In the genomic region with DNA sequence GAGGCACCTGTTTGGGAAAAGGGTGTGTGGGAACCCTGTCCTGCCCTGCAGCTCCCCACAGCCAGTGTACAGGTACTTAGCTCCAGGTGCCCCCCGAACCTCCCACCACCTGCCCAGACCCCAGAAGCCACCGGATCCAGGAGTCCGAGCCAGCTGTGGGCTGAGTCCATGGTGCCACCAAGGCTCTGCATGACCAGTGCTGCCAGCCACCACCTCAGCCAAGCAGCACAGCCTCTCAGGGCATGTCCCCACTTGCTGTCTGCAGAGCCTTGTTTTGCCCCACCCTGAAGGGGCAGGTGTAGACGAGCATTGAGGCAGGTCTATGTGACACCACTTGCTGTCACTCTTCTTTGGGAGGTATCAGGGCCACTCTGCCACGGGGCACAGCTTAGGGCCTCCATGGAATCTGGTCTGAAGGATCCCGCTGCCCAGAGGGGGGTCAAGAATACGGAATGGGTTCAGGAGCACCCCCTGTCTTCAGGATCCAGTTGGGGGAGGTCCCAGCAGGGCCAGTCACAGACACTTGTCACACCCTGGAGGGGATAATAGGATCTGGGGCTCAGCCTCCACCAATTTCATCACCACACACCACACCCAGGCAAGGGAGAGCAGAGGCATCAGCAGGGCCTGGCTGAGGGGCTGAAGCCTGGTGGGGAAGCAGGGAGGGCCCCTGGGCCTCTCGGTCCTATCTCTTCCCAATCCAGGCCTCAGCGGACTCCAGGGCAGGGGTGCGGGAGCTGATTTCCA, we compare ENCODE assay signal across 17 cellular contexts. TPM values are rescaled to one million over a fixed set of nuclear protein-coding genes. Genes with fewer than 3 reads are reported as not detected.
A peak's percentile ranks its signal among the peaks of the same experiment; 100 is the strongest.
DNase-seq lines count a peak whose midpoint lies in the region; ATAC-seq and TF ChIP-seq lines count a peak whose summit lies in the region.
"Had no signal": no experiment of that assay in that cellular context is flagged by ENCODE, and none has a peak within 500 bp of the region (broad histone marks: within the 10 kb centered on the region; RNA-seq: fewer than 3 reads in every experiment).

No MANE protein-coding gene starts in this region.

- peak overlapping the region; percentile 8; the same call in 1 of the 2 replicates for H3K27ac Mint-ChIP-seq in WTC11

- no peaks in the 10 kb centered on the region for H3K36me3 Mint-ChIP-seq in WTC11

- CTCF ChIA-PET in WTC11 (lab: Charles Lee): interaction anchor here (0.7 to 6.0 kb wide), 12 partner anchors 14 to 438 kb away, joined by 3 to 74 read pairs (median 3); partner anchors contain the start of genes EPHA2 and FAM131C

- peak; percentile 53 for DNase-seq in LoVo (ENCODE audit: low spot score)
- no peak for DNase-seq in WTC11 (ENCODE audit: low spot score)
- peak; percentile 46 for DNase-seq in islet precursor cell
- no peak for DNase-seq in tibial artery
- no peak for DNase-seq in left ventricle myocardium superior
- no peak for DNase-seq in A172 (ENCODE audit: low spot score)
- DNase-seq: activated effector memory CD4-positive, alpha-beta T cell treated with Interleukin-2 at 50 U/mL for 16 hours; amniotic stem cell; central memory CD4-positive, alpha-beta T cell; DMS 273 treated with DMSO at 0.1 percent for 48 hours; hypothalamus; Kasumi-1; NCI-H1417 treated with DMSO at 0.1 percent for 48 hours; nucleus accumbens had no signal

- no peaks in the 10 kb centered on the region for H3K9me3 Mint-ChIP-seq in WTC11

- intact Hi-C loops in tibial artery (cut with DNase I; ENCODE audit: low total_unique reads): loop anchor here (5.0 kb wide), 1 partner anchor 32 kb away; no protein-coding TSS in a partner anchor
- intact Hi-C loops in left ventricle myocardium superior (cut with micrococcal nuclease): no loop called here

- peak overlapping the region; percentile 37 to 88 for H3K27ac ChIP-seq in tibial artery
- H3K27ac ChIP-seq: BLaER1 had no signal

- no peaks in the 10 kb centered on the region for H3K36me3 ChIP-seq in tibial artery
- H3K36me3 ChIP-seq: BLaER1 had no signal

- peaks cover 0 to 52% (median 27%) of the 10 kb centered on the region in 4 donors for H3K4me1 ChIP-seq in tibial artery
- H3K4me1 ChIP-seq: BLaER1 had no signal

- H3K27me3 ChIP-seq in tibial artery: peaks cover 0 to 9% of the 10 kb centered on the region in 2 donors
- H3K27me3 ChIP-seq: BLaER1 had no signal

- ATAC-seq in WTC11: no peak
- no peak for ATAC-seq in left ventricle myocardium superior
- no peak for ATAC-seq in GM21447 (IDR thresholded peaks at IDR 0.05; ENCODE audit: unreplicated experiment)
- ATAC-seq: right cardiac atrium had no signal

- TF ChIP-seq CTCF in WTC11 (IDR thresholded peaks at IDR 0.05) (no peak), tibial artery (IDR thresholded peaks at IDR 0.05) (no peak)

- no peak overlapping the region for H3K4me3 Mint-ChIP-seq in WTC11

- H3K9me3 ChIP-seq in tibial artery: no peaks in the 10 kb centered on the region
- H3K9me3 ChIP-seq: BLaER1 had no signal

- no peaks in the 10 kb centered on the region; the same call in 1 of the 2 replicates for H3K27me3 Mint-ChIP-seq in WTC11 (ENCODE audit: low read depth)

- POLR2A ChIA-PET in WTC11 (lab: Charles Lee): no interaction called here

- peaks cover 13% of the 10 kb centered on the region for H3K4me1 Mint-ChIP-seq in WTC11

- H3K4me3 ChIP-seq in tibial artery: no peak overlapping the region
- H3K4me3 ChIP-seq: BLaER1 had no signal

TF ChIP-seq in WTC11, 78 proteins besides CTCF, POLR2A, EP300 and RAD21:
- TF ChIP-seq PRRX2 (CRISPR knock-in tag; IDR thresholded peaks at IDR 0.05): no peak
- TF ChIP-seq TCF7 (CRISPR knock-in tag; IDR thresholded peaks at IDR 0.05; ENCODE audit: low read depth): no peak
- TF ChIP-seq ZMAT4 (CRISPR knock-in tag; IDR thresholded peaks at IDR 0.05): no peak
- TF ChIP-seq ATF3 (CRISPR knock-in tag; conservative IDR thresholded peaks at IDR 0.05): no peak
- TF ChIP-seq ATF1 (CRISPR knock-in tag; IDR thresholded peaks at IDR 0.05): no peak
- TF ChIP-seq ZNF219 (CRISPR knock-in tag; IDR thresholded peaks at IDR 0.05; ENCODE audit: borderline replicate concordance): no peak

RNA-seq across cellular contexts. Expression of gene ARHGEF19, which starts 27.7 kb away (rescaled TPM):
- total RNA-seq in WTC11 (2021): 51.1 to 53.1 TPM (median 52.9 TPM) in 3 replicates
- total RNA-seq in left ventricle myocardium superior: 2.0 TPM
- 0.50 and 1.1 TPM in 2 replicates for total RNA-seq in A172 (2014; rRNA removed; shearing (Covaris generic))

RNA-seq across cellular contexts. Expression of gene EPHA2, which starts 28.9 kb away (rescaled TPM):
- total RNA-seq in WTC11 (2021) (31.4 to 44.4 TPM (median 31.7 TPM) in 3 replicates), left ventricle myocardium superior (7.6 TPM)
- total RNA-seq in A172 (2014; rRNA removed; shearing (Covaris generic)): 54.3 and 78.1 TPM in 2 replicates

RNA-seq across cellular contexts. Expression of gene CPLANE2, which starts 52.3 kb away (rescaled TPM):
- total RNA-seq in WTC11 (2021) (3.9 to 5.0 TPM (median 4.9 TPM) in 3 replicates), left ventricle myocardium superior (9.7 TPM)
- 2.5 and 5.5 TPM in 2 replicates for total RNA-seq in A172 (2014; rRNA removed; shearing (Covaris generic))

Comparison
In these comparisons a context has a peak if more than half of its experiments do, and no peak if none do; other contexts are left out.
1. DNase-seq: peak in LoVo (single experiment) and islet precursor cell (single experiment); none in WTC11 (single experiment), tibial artery (0 of 2), left ventricle myocardium superior (single experiment) and A172 (single experiment).
2. RNA of gene ARHGEF19, which starts 27.7 kb away (total RNA-seq): 51.1 to 53.1 TPM in WTC11; 2.0 TPM in left ventricle myocardium superior (single experiment) and 0.50 to 1.1 TPM in A172; every median in the first group is over 10 times any median in the second.